In genomic region chr17:75941442-75941819, GRCh38 we compare ENCODE assay signal across 8 cellular contexts. TPM values are rescaled to one million over a fixed set of nuclear protein-coding genes. Genes with fewer than 3 reads are reported as not detected.
DNase-seq lines count a peak whose midpoint lies in the region; ATAC-seq and TF ChIP-seq lines count a peak whose summit lies in the region.

No MANE protein-coding gene starts in this region.

- H3K9me3 ChIP-seq in testis = no peaks in the 10 kb centered on the region

- no peak for TF ChIP-seq POLR2A in testis (IDR thresholded peaks at IDR 0.05)

- peak overlapping the region; percentile 71 for H3K27ac Mint-ChIP-seq in T-helper 2 cell treated with Interferon-gamma antibody and Interleukin-4, amounts not matched to agents 5 μg/mL and 100 μg/mL, for 36 hours
- H3K27ac Mint-ChIP-seq in activated T-helper 17 cell treated with anti-CD3 and anti-CD28 coated beads, Interleukin-2, amount 50 U/mL, for 72 hours = no peak overlapping the region

- H3K27ac ChIP-seq in testis = peak overlapping the region in 1 of 2 donors; percentile 80

- H3K4me3 Mint-ChIP-seq in T-helper 2 cell treated with Interferon-gamma antibody and Interleukin-4, amounts not matched to agents 5 μg/mL and 100 μg/mL, for 36 hours = peak overlapping the region; percentile 87
- peak overlapping the region; percentile 78 for H3K4me3 Mint-ChIP-seq in activated T-helper 17 cell treated with anti-CD3 and anti-CD28 coated beads, Interleukin-2, amount 50 U/mL, for 72 hours

- intact Hi-C loops in testis (cut with DNase I; ENCODE audit: low total_unique reads) = no loop called here

- no peak for TF ChIP-seq CTCF in testis (IDR thresholded peaks at IDR 0.05)

- H3K9me3 Mint-ChIP-seq in T-helper 2 cell treated with Interferon-gamma antibody and Interleukin-4, amounts not matched to agents 5 μg/mL and 100 μg/mL, for 36 hours = no peaks in the 10 kb centered on the region
- no peaks in the 10 kb centered on the region for H3K9me3 Mint-ChIP-seq in activated T-helper 17 cell treated with anti-CD3 and anti-CD28 coated beads, Interleukin-2, amount 50 U/mL, for 72 hours

- H3K27me3 Mint-ChIP-seq in T-helper 2 cell treated with Interferon-gamma antibody and Interleukin-4, amounts not matched to agents 5 μg/mL and 100 μg/mL, for 36 hours (ENCODE audit: low read depth) = no peaks in the 10 kb centered on the region
- H3K27me3 Mint-ChIP-seq in activated T-helper 17 cell treated with anti-CD3 and anti-CD28 coated beads, Interleukin-2, amount 50 U/mL, for 72 hours = no peaks in the 10 kb centered on the region

- ATAC-seq in activated T-helper 17 cell treated with anti-CD3 and anti-CD28 coated beads, Interleukin-2, amount 50 U/mL, for 72 hours (replicated peaks) = no peak
- peak; percentile 15 for ATAC-seq in left lobe of liver

- no peaks in the 10 kb centered on the region for H3K36me3 ChIP-seq in testis (ENCODE audit: low read depth, missing control alignments)

- no peaks in the 10 kb centered on the region for H3K36me3 Mint-ChIP-seq in T-helper 2 cell treated with Interferon-gamma antibody and Interleukin-4, amounts not matched to agents 5 μg/mL and 100 μg/mL, for 36 hours (ENCODE audit: low read depth)
- H3K36me3 Mint-ChIP-seq in activated T-helper 17 cell treated with anti-CD3 and anti-CD28 coated beads, Interleukin-2, amount 50 U/mL, for 72 hours (ENCODE audit: low read depth) = peaks cover 8% of the 10 kb centered on the region

- H3K4me1 ChIP-seq in testis = peaks cover 5% of the 10 kb centered on the region

- peaks cover 12% of the 10 kb centered on the region for H3K4me1 Mint-ChIP-seq in T-helper 2 cell treated with Interferon-gamma antibody and Interleukin-4, amounts not matched to agents 5 μg/mL and 100 μg/mL, for 36 hours (ENCODE audit: low read depth)
- H3K4me1 Mint-ChIP-seq in activated T-helper 17 cell treated with anti-CD3 and anti-CD28 coated beads, Interleukin-2, amount 50 U/mL, for 72 hours = peaks cover 4% of the 10 kb centered on the region

- no peaks in the 10 kb centered on the region for H3K27me3 ChIP-seq in testis

- H3K4me3 ChIP-seq in testis = peak overlapping the region; percentile 88 to 89

- no peak for DNase-seq in T-helper 2 cell treated with Interferon-gamma antibody and Interleukin-4, amounts not matched to agents 5 μg/mL and 100 μg/mL, for 36 hours (ENCODE audit: low spot score)
- no peak for DNase-seq in T-helper 2 cell
- DNase-seq in left lobe of liver (ENCODE audit: low spot score) = peak; percentile 61
- peak; percentile 31 for DNase-seq in testis
- DNase-seq in OCI-M2 (lab: John Stamatoyannopoulos, UW; ENCODE audit: unreplicated experiment) = no peak
- DNase-seq in stimulated activated naive CD4-positive, alpha-beta T cell (lab: John Stamatoyannopoulos, UW) = no peak
- no peak for DNase-seq in stimulated activated CD4-positive, alpha-beta T cell treated with anti-CD3 and anti-CD28 coated beads, Interleukin-4, amount 100 ng/mL, for 24 hours

- WGBS in testis, 2 donors = 13 to 23% methylated on average over 6 of the region's 6 CpGs

RNA-seq across cellular contexts. Expression of gene FBF1, which starts 0.6 kb away (rescaled TPM):
- total RNA-seq in activated T-helper 17 cell treated with anti-CD3 and anti-CD28 coated beads, Interleukin-2, amount 50 U/mL, for 72 hours = 10 to 100 TPM in 1 of 2 donors, 1 to 10 TPM in 1; 9.2 to 10.6 TPM
- total RNA-seq in left lobe of liver (3.4 TPM), testis (100 to 1,000 TPM in 1 of 2 donors, 10 to 100 TPM in 1; 81.1 to 119 TPM)
- polyA plus RNA-seq in testis (ENCODE audit: insufficient read depth, low read depth, low replicate concordance) = 85.4 TPM

RNA-seq across cellular contexts. Expression of gene MRPL38, which starts 36.7 kb away (rescaled TPM):
- total RNA-seq in activated T-helper 17 cell treated with anti-CD3 and anti-CD28 coated beads, Interleukin-2, amount 50 U/mL, for 72 hours = 100 to 1,000 TPM in 1 of 2 donors, 10 to 100 TPM in 1; 74.2 to 113 TPM
- total RNA-seq in left lobe of liver (82.4 TPM), testis (10 to 100 TPM; 88.2 to 88.7 TPM)
- 101 TPM for polyA plus RNA-seq in testis (ENCODE audit: insufficient read depth, low read depth, low replicate concordance)

RNA-seq across cellular contexts. Expression of gene ACOX1, which starts 37.5 kb away (rescaled TPM):
- 10 to 100 TPM; 24.0 to 35.2 TPM for total RNA-seq in activated T-helper 17 cell treated with anti-CD3 and anti-CD28 coated beads, Interleukin-2, amount 50 U/mL, for 72 hours
- 199 TPM for total RNA-seq in left lobe of liver
- 10 to 100 TPM; 64.1 to 77.7 TPM for total RNA-seq in testis
- 24.1 TPM for polyA plus RNA-seq in testis (ENCODE audit: insufficient read depth, low read depth, low replicate concordance)

RNA-seq across cellular contexts. Expression of gene TEN1, which starts 37.6 kb away (rescaled TPM):
- 10 to 100 TPM; 15.3 to 18.5 TPM for total RNA-seq in activated T-helper 17 cell treated with anti-CD3 and anti-CD28 coated beads, Interleukin-2, amount 50 U/mL, for 72 hours
- total RNA-seq in left lobe of liver (14.1 TPM), testis (10 to 100 TPM; 15.4 to 17.8 TPM)
- 19.5 TPM for polyA plus RNA-seq in testis (ENCODE audit: insufficient read depth, low read depth, low replicate concordance)

RNA-seq across cellular contexts. Expression of gene TRIM65, which starts 44.7 kb away (rescaled TPM):
- 10 to 100 TPM; 20.3 to 33.9 TPM for total RNA-seq in activated T-helper 17 cell treated with anti-CD3 and anti-CD28 coated beads, Interleukin-2, amount 50 U/mL, for 72 hours
- total RNA-seq in left lobe of liver (9.8 TPM), testis (10 to 100 TPM; 23.4 to 25.5 TPM)
- polyA plus RNA-seq in testis (ENCODE audit: insufficient read depth, low read depth, low replicate concordance) = 8.6 TPM

Comparison
In these comparisons a context has a peak if more than half of its experiments do, and no peak if none do; other contexts are left out.
1. DNase-seq: peak in left lobe of liver (single experiment) and testis (single experiment); none in T-helper 2 cell treated with Interferon-gamma antibody and Interleukin-4, amounts not matched to agents 5 μg/mL and 100 μg/mL, for 36 hours (single experiment), T-helper 2 cell (0 of 5), OCI-M2 (single experiment), stimulated activated naive CD4-positive, alpha-beta T cell (0 of 6) and stimulated activated CD4-positive, alpha-beta T cell treated with anti-CD3 and anti-CD28 coated beads, Interleukin-4, amount 100 ng/mL, for 24 hours (single experiment).
2. RNA of gene FBF1, which starts 0.6 kb away (total RNA-seq): 81.1 to 119 TPM in testis; 9.2 to 10.6 TPM in activated T-helper 17 cell treated with anti-CD3 and anti-CD28 coated beads, Interleukin-2, amount 50 U/mL, for 72 hours and 3.4 TPM in left lobe of liver (single experiment); every median in the first group is over 4 times any median in the second.